Comparison of ENCODE assay signal across 8 cellular contexts in genomic region chr9:133994359-133995011, GRCh38. TPM values are rescaled to one million over a fixed set of nuclear protein-coding genes. Genes with fewer than 3 reads are reported as not detected.
DNase-seq lines count a peak whose midpoint lies in the region; ATAC-seq, FAIRE-seq and TF ChIP-seq lines count a peak whose summit lies in the region.

No MANE protein-coding gene starts in this region.

- no peak overlapping the region for H3K27ac ChIP-seq in HL-60 (replicated peaks)
- H3K27ac ChIP-seq in fibroblast of lung (ENCODE audit: insufficient read depth, low read length): no peak overlapping the region
- no peak overlapping the region for H3K27ac ChIP-seq in stomach

- WGBS in stomach, 5 donors: 0 to 12% (median 8%) methylated on average over 1 to 11 of the region's 11 CpGs

- peaks cover 27% of the 10 kb centered on the region for H3K79me2 ChIP-seq in fibroblast of lung (ENCODE audit: control insufficient read depth, insufficient read depth, low read length)

- no peaks in the 10 kb centered on the region for H3K9me3 Mint-ChIP-seq in activated T-cell treated with anti-CD3 and anti-CD28 coated beads, Interleukin-2, amount 50 U/mL, for 4 hours
- H3K9me3 Mint-ChIP-seq in neural crest cell: no peaks in the 10 kb centered on the region

- H3K4me2 ChIP-seq in fibroblast of lung (ENCODE audit: extremely low read depth, insufficient read depth, low read length): no peak overlapping the region

- peak; percentile 74 for DNase-seq in COLO668 (lab: John Stamatoyannopoulos, UW; ENCODE audit: unreplicated experiment)
- peak; percentile 49 to 59 for DNase-seq in HL-60 (ENCODE audit: low read depth in 1 of 2, low spot score in 1 of 2)
- peak; percentile 55 for DNase-seq in RCC 7860 (ENCODE audit: low spot score)
- peak; percentile 74 for DNase-seq in activated T-cell treated with anti-CD3 and anti-CD28 coated beads, Interleukin-2, amount 50 U/mL, for 4 hours
- DNase-seq in fibroblast of lung (ENCODE audit: low read depth in 2 of 2): peak; percentile 45 to 61
- DNase-seq in neural crest cell (ENCODE audit: low read depth, low spot score): peak; percentile 95
- peak; percentile 83 for DNase-seq in stomach

- no peak for TF ChIP-seq EP300 in stomach (IDR thresholded peaks at IDR 0.05)

- peaks cover 7% of the 10 kb centered on the region for H3K27me3 Mint-ChIP-seq in activated T-cell treated with anti-CD3 and anti-CD28 coated beads, Interleukin-2, amount 50 U/mL, for 4 hours (ENCODE audit: low read depth)
- H3K27me3 Mint-ChIP-seq in neural crest cell (ENCODE audit: low read depth): no peaks in the 10 kb centered on the region

- H3K36me3 Mint-ChIP-seq in activated T-cell treated with anti-CD3 and anti-CD28 coated beads, Interleukin-2, amount 50 U/mL, for 4 hours (ENCODE audit: insufficient read depth): no peaks in the 10 kb centered on the region
- no peaks in the 10 kb centered on the region for H3K36me3 Mint-ChIP-seq in neural crest cell (ENCODE audit: low read depth)

- intact Hi-C loops in stomach (cut with DNase I; ENCODE audit: low total_unique reads): loop anchor here (5.0 kb wide), 1 partner anchor 202 kb away; no protein-coding TSS in a partner anchor

- H3K9me3 ChIP-seq in fibroblast of lung (ENCODE audit: control insufficient read depth, insufficient read depth, low read depth, low read length): no peaks in the 10 kb centered on the region
- H3K9me3 ChIP-seq in stomach: no peaks in the 10 kb centered on the region

- H4K20me1 ChIP-seq in fibroblast of lung (ENCODE audit: control insufficient read depth, extremely low read depth, insufficient read depth, low read length): no peaks in the 10 kb centered on the region

- H3K9ac ChIP-seq in fibroblast of lung (ENCODE audit: insufficient read depth, low read length): no peak overlapping the region

- no peak for FAIRE-seq in RCC 7860 (lab: Jason Lieb, UNC)

- peak; percentile 42 to 50 for ATAC-seq in activated T-cell treated with anti-CD3 and anti-CD28 coated beads, Interleukin-2, amount 50 U/mL, for 4 hours
- no peak for ATAC-seq in HG03135 (IDR thresholded peaks at IDR 0.05; ENCODE audit: unreplicated experiment)

- H3K36me3 ChIP-seq in fibroblast of lung (ENCODE audit: control insufficient read depth, insufficient read depth, low read length) (no peaks in the 10 kb centered on the region), stomach (no peaks in the 10 kb centered on the region)

- H3K4me1 Mint-ChIP-seq in activated T-cell treated with anti-CD3 and anti-CD28 coated beads, Interleukin-2, amount 50 U/mL, for 4 hours (ENCODE audit: low read depth): peaks cover 7% of the 10 kb centered on the region
- peaks cover 23% of the 10 kb centered on the region for H3K4me1 Mint-ChIP-seq in neural crest cell

- peak overlapping the region; percentile 59 for H3K4me3 Mint-ChIP-seq in activated T-cell treated with anti-CD3 and anti-CD28 coated beads, Interleukin-2, amount 50 U/mL, for 4 hours
- peak overlapping the region; percentile 86 for H3K4me3 Mint-ChIP-seq in neural crest cell

- no peak overlapping the region for H3K4me3 ChIP-seq in HL-60 (replicated peaks; ENCODE audit: insufficient read depth, low read length)
- no peak overlapping the region for H3K4me3 ChIP-seq in fibroblast of lung (replicated peaks in 1 of 4; ENCODE audit: control extremely low read depth in 1 of 4, insufficient read depth in 1 of 4, low read depth in 3 of 4, low read length in 4 of 4)
- no peak overlapping the region for H3K4me3 ChIP-seq in stomach

- H2AFZ ChIP-seq in fibroblast of lung (ENCODE audit: low read length): no peak overlapping the region

- H3K4me1 ChIP-seq in fibroblast of lung (ENCODE audit: control insufficient read depth, extremely low read depth, insufficient read depth, low read length): peaks cover 16% of the 10 kb centered on the region
- H3K4me1 ChIP-seq in stomach: peaks cover 29 to 41% (median 38%) of the 10 kb centered on the region in 4 donors

- TF ChIP-seq CTCF in HL-60 (IDR thresholded peaks at IDR 0.05; ENCODE audit: insufficient read depth, low read length): peak; percentile 94
- TF ChIP-seq CTCF in fibroblast of lung (conservative IDR thresholded peaks at IDR 0.05 in 1 of 2, IDR thresholded peaks at IDR 0.05 in 1 of 2; ENCODE audit: low read depth in 1 of 2, low read length in 2 of 2): peak; percentile 94 to 95
- TF ChIP-seq CTCF in neural crest cell (conservative IDR thresholded peaks at IDR 0.05): peak; percentile 99
- peak in 6 of 7 experiments; percentile 45 to 99 (median 98) for TF ChIP-seq CTCF in stomach (IDR thresholded peaks at IDR 0.05)

- peaks cover 33% of the 10 kb centered on the region for H3K27me3 ChIP-seq in HL-60 (ENCODE audit: insufficient read depth, poor library complexity, severe bottlenecking)
- peaks cover 4% of the 10 kb centered on the region for H3K27me3 ChIP-seq in fibroblast of lung (ENCODE audit: control insufficient read depth, insufficient read depth, low read length)
- H3K27me3 ChIP-seq in stomach: peaks cover 0 to 34% (median 3%) of the 10 kb centered on the region in 3 donors

- TF ChIP-seq POLR2A in stomach (IDR thresholded peaks at IDR 0.05): no peak

- no peak overlapping the region for H3K27ac Mint-ChIP-seq in neural crest cell (ENCODE audit: unreplicated experiment)

RNA-seq across cellular contexts. Expression of gene VAV2, which starts 2.4 kb away (rescaled TPM):
- 1 to 10 TPM; 2.7 to 3.7 (median 3.2) TPM for total RNA-seq in activated T-cell treated with anti-CD3 and anti-CD28 coated beads, Interleukin-2, amount 50 U/mL, for 4 hours
- 15.2 and 17.7 TPM in 2 replicates for total RNA-seq in fibroblast of lung
- 13.7 and 14.9 TPM in 2 replicates for polyA plus RNA-seq in fibroblast of lung
- polyA plus RNA-seq in fibroblast of lung (2012): 17.3 and 18.1 TPM in 2 replicates
- polyA minus RNA-seq in fibroblast of lung (ENCODE audit: low replicate concordance): 25.0 and 30.8 TPM in 2 replicates
- total RNA-seq in neural crest cell: 40.6 and 47.0 TPM in 2 replicates
- total RNA-seq in stomach: 10 to 100 TPM in 2 of 5 donors, 1 to 10 TPM in 3; 4.1 to 14.2 (median 6.7) TPM
- 1 to 10 TPM; 4.1 to 7.8 (median 7.3) TPM for polyA plus RNA-seq in stomach

RNA-seq across cellular contexts. Expression of gene BRD3OS, which starts 30.8 kb away (rescaled TPM):
- 10 to 100 TPM; 11.9 to 15.5 (median 13.9) TPM for total RNA-seq in activated T-cell treated with anti-CD3 and anti-CD28 coated beads, Interleukin-2, amount 50 U/mL, for 4 hours
- total RNA-seq in fibroblast of lung: 10.0 and 12.4 TPM in 2 replicates
- polyA plus RNA-seq in fibroblast of lung: 19.4 and 29.5 TPM in 2 replicates
- polyA plus RNA-seq in fibroblast of lung (2012): 19.1 and 20.9 TPM in 2 replicates
- polyA minus RNA-seq in fibroblast of lung (ENCODE audit: low replicate concordance): 18.0 and 24.2 TPM in 2 replicates
- 25.9 and 30.7 TPM in 2 replicates for total RNA-seq in neural crest cell
- 10 to 100 TPM in 1 of 5 donors, 1 to 10 TPM in 3, not detected in 1; 2.4 to 12.0 (median 4.4) TPM for total RNA-seq in stomach
- 1 to 10 TPM; 4.7 to 9.0 (median 8.2) TPM for polyA plus RNA-seq in stomach
